ENCODE assay signal across 8 cellular contexts in the genomic region with DNA sequence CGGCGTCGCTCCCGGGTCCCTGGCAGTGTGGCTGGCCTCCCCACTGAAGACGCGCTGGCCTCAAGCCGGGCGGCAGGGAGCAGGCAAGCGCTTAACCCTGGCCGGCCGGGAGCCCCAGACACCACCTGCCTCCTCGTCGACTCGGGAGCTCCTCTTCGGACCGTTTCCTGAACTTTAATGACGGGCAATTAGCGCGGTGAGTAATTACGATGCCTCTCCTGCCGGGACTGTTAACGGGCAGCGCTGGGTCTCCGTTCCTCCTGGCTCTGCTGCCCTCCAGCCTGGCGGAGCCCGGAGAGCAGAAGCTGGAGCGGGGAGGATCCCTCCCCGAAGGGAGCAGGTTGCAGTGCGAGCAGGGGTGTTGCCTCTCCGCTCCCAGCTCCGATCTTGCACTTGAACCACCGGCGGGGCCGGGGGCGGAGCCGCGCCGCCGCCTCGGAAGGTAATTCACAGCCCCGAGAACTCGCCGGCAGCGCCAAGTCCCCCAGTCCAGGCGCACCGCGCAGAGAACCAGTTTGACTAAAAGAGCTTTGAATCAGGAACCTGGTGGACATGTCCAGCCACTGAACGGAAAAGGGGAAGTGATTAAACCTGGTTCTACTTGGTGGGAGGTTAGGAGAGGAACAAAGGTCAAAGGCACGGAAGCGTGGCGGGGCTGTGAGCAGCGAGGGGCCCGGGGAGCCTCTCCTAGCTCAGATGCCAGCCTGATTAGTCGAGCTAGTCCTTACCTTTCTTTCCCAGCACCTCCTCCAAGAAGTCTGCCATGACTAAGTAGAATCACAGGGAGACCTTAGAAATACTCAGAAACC. TPM values are rescaled to one million over a fixed set of nuclear protein-coding genes. Genes with fewer than 3 reads are reported as not detected.
A peak's percentile ranks its signal among the peaks of the same experiment; 100 is the strongest.
DNase-seq lines count a peak whose midpoint lies in the region; ATAC-seq and TF ChIP-seq lines count a peak whose summit lies in the region.

No MANE protein-coding gene starts in this region.

- in situ Hi-C loops in IMR-90 (cut with MboI; ENCODE audit: low sequenced_read_pairs): no loop called here
- in situ Hi-C loops in astrocyte of the spinal cord (cut with HindIII; ENCODE audit: low sequenced_read_pairs): no loop called here

- CTCF ChIA-PET in IMR-90 (lab: Yijun Ruan, JAX): interaction anchor here (0.6 to 2.3 kb wide), 4 partner anchors 16 to 220 kb away, joined by 3 to 6 read pairs (median 4); no protein-coding TSS in a partner anchor

- no peak overlapping the region for H2BK15ac ChIP-seq in IMR-90 (ENCODE audit: low read depth, low read length)

- peaks cover 8 to 20% (median 10%) of the 10 kb centered on the region in 3 donors for H3K27me3 Mint-ChIP-seq in immature natural killer cell (ENCODE audit: low read depth in 3 of 3)

- ATAC-seq in IMR-90 (ENCODE audit: low read depth): peak; percentile 74
- no peak for ATAC-seq in HG03439 (IDR thresholded peaks at IDR 0.05; ENCODE audit: unreplicated experiment)
- no peak for ATAC-seq in GM21526 (IDR thresholded peaks at IDR 0.05; ENCODE audit: low FRiP score, unreplicated experiment)

- H2BK120ac ChIP-seq in IMR-90 (ENCODE audit: low read depth, low read length): no peak overlapping the region

- H3K18ac ChIP-seq in IMR-90 (ENCODE audit: low read depth, low read length): no peak overlapping the region

- H3K36me3 Mint-ChIP-seq in immature natural killer cell: no peaks in the 10 kb centered on the region

- H3K9ac ChIP-seq in IMR-90 (ENCODE audit: low read depth, low read length): no peak overlapping the region

- WGBS in IMR-90 (ENCODE audit: extremely low coverage in 2 of 2, insufficient read length in 1 of 2), 2 experiments: 2% methylated on average over 28 of the region's 54 CpGs; no CpG with 5 or more reads in 1 of the 2 experiments
- 1 to 2% (median 1%) methylated on average over 25 to 54 of the region's 54 CpGs for WGBS in spleen, 5 donors

- no TSS peak for BruUV-seq in IMR-90 (replicated peaks; lab: Mats Ljungman, UMichigan)

- no peaks in the 10 kb centered on the region for H3K9me3 Mint-ChIP-seq in immature natural killer cell

- no peaks in the 10 kb centered on the region for H3K9me1 ChIP-seq in IMR-90 (ENCODE audit: insufficient read depth, low read length)

- no peak for TF ChIP-seq POLR2A in IMR-90 (IDR thresholded peaks at IDR 0.05; ENCODE audit: low read depth, low read length)
- no peak for TF ChIP-seq POLR2A in spleen (IDR thresholded peaks at IDR 0.05)

- H2AK9ac ChIP-seq in IMR-90 (replicated peaks; ENCODE audit: low read depth, low read length, poor library complexity): peak overlapping the region; percentile 37

- peak overlapping the region; percentile 78 to 90 (median 86) for H3K4me3 Mint-ChIP-seq in immature natural killer cell

- TF ChIP-seq CTCF in IMR-90 (conservative IDR thresholded peaks at IDR 0.05; ENCODE audit: low read depth, low read length): no peak
- no peak for TF ChIP-seq CTCF in astrocyte of the spinal cord (IDR thresholded peaks at IDR 0.05; ENCODE audit: low read depth, low read length)
- TF ChIP-seq CTCF in spleen (IDR thresholded peaks at IDR 0.05 in 8 of 11, conservative IDR thresholded peaks at IDR 0.05 in 3 of 11): no peak

- no peak overlapping the region for H2BK5ac ChIP-seq in IMR-90 (ENCODE audit: low read depth, low read length, poor library complexity, severe bottlenecking)

- H3K56ac ChIP-seq in IMR-90 (ENCODE audit: extremely low read depth, insufficient read depth, low read length): no peak overlapping the region

- H3K27ac ChIP-seq in IMR-90 (ENCODE audit: insufficient read depth, low read length) (no peak overlapping the region), spleen (no peak overlapping the region)

- no peak overlapping the region for H4K8ac ChIP-seq in IMR-90 (ENCODE audit: low read depth in 2 of 2, low read length in 2 of 2)

- peak; percentile 50 for DNase-seq in GM03348 (ENCODE audit: low spot score)
- no peak for DNase-seq in IMR-90
- peak; percentile 78 for DNase-seq in SW480 (ENCODE audit: low spot score)
- no peak for DNase-seq in astrocyte of the spinal cord (ENCODE audit: low read depth, low spot score)
- peak; percentile 30 to 31 (median 30) for DNase-seq in immature natural killer cell
- DNase-seq in spleen: peak; percentile 85

- no peak overlapping the region for H4K91ac ChIP-seq in IMR-90 (ENCODE audit: insufficient read depth, low read depth, low read length)

- H3K9me3 ChIP-seq in IMR-90 (ENCODE audit: control insufficient read depth, insufficient read depth, low read length) (no peaks in the 10 kb centered on the region), spleen (no peaks in the 10 kb centered on the region)

- no peak overlapping the region for H2BK20ac ChIP-seq in IMR-90 (ENCODE audit: low read depth, low read length)

- peak overlapping the region; percentile 93 for H3K4me2 ChIP-seq in IMR-90 (ENCODE audit: low read depth, low read length)

- H3K14ac ChIP-seq in IMR-90 (replicated peaks; ENCODE audit: low read depth, low read length): no peak overlapping the region

- H3K4ac ChIP-seq in IMR-90 (ENCODE audit: low read depth, low read length): no peak overlapping the region

- H2AFZ ChIP-seq in IMR-90 (replicated peaks; ENCODE audit: low read length, poor library complexity): peak overlapping the region; percentile 89

- H3K27me3 ChIP-seq in IMR-90 (ENCODE audit: control insufficient read depth, insufficient read depth, low read length): peaks cover 89% of the 10 kb centered on the region
- H3K27me3 ChIP-seq in spleen (replicated peaks in 1 of 7): peaks cover 0 to 83% (median 27%) of the 10 kb centered on the region in 7 donors

- no peak overlapping the region for H3K27ac Mint-ChIP-seq in immature natural killer cell

- no peaks in the 10 kb centered on the region for H3K79me1 ChIP-seq in IMR-90 (ENCODE audit: low read depth in 1 of 2, low read length in 2 of 2)

- no peak overlapping the region for H2AK5ac ChIP-seq in IMR-90 (ENCODE audit: low read depth, low read length)

- H3K4me3 ChIP-seq in IMR-90 (ENCODE audit: insufficient read depth, low read depth, low read length) (peak overlapping the region; percentile 32), astrocyte of the spinal cord (ENCODE audit: low read depth, low read length) (peak overlapping the region; percentile 34), spleen (peak overlapping the region; percentile 34 to 72 (median 39))

- H3K4me1 ChIP-seq in IMR-90 (ENCODE audit: control insufficient read depth, insufficient read depth, low read length): peaks cover 3% of the 10 kb centered on the region; the same call in 1 of the 2 replicates
- H3K4me1 ChIP-seq in spleen: peaks cover 0 to 34% (median 17%) of the 10 kb centered on the region in 6 donors

- peaks cover 16 to 18% of the 10 kb centered on the region in 2 donors for H3K4me1 Mint-ChIP-seq in immature natural killer cell

- dilution Hi-C loops in IMR-90 (cut with HindIII; ENCODE audit: low sequenced_read_pairs, unreplicated experiment): loop anchor here (25.0 kb wide), 2 partner anchors 216 to 516 kb away; a partner anchor contains a TSS

- intact Hi-C loops in IMR-90 (cut with micrococcal nuclease) (no loop called here), spleen (cut with DNase I; ENCODE audit: low total_unique reads) (no loop called here)

- no peaks in the 10 kb centered on the region for H4K20me1 ChIP-seq in IMR-90 (ENCODE audit: insufficient read depth, low read length)

- peak overlapping the region; percentile 42; the same call in 1 of the 2 replicates for H3K23ac ChIP-seq in IMR-90 (ENCODE audit: low read depth, low read length)

- no peaks in the 10 kb centered on the region for H3K36me3 ChIP-seq in IMR-90 (ENCODE audit: control insufficient read depth, insufficient read depth, low read length)
- no peaks in the 10 kb centered on the region for H3K36me3 ChIP-seq in spleen

- no peak for TF ChIP-seq RAD21 in IMR-90 (IDR thresholded peaks at IDR 0.05; ENCODE audit: low read length)

- no peak overlapping the region for H4K5ac ChIP-seq in IMR-90 (ENCODE audit: low read depth, low read length)

- POLR2A ChIA-PET in IMR-90 (lab: Charles Lee; ENCODE audit: unreplicated experiment): no interaction called here

TF ChIP-seq in IMR-90, 13 proteins besides CTCF, POLR2A, EP300 and RAD21 (continues in another document):
- TF ChIP-seq RFX5 (IDR thresholded peaks at IDR 0.05; ENCODE audit: low read depth, low read length) (no peak), FOS (IDR thresholded peaks at IDR 0.05; ENCODE audit: low read depth, low read length) (no peak), RCOR1 (IDR thresholded peaks at IDR 0.05; ENCODE audit: insufficient replicate concordance, low read length) (no peak), MXI1 (IDR thresholded peaks at IDR 0.05; ENCODE audit: borderline replicate concordance, low read depth, low read length) (no peak), BHLHE40 (IDR thresholded peaks at IDR 0.05; ENCODE audit: low read depth, low read length) (no peak)
- TF ChIP-seq, protein P1, sequence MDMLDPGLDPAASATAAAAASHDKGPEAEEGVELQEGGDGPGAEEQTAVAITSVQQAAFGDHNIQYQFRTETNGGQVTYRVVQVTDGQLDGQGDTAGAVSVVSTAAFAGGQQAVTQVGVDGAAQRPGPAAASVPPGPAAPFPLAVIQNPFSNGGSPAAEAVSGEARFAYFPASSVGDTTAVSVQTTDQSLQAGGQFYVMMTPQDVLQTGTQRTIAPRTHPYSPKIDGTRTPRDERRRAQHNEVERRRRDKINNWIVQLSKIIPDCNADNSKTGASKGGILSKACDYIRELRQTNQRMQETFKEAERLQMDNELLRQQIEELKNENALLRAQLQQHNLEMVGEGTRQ (IDR thresholded peaks at IDR 0.05; ENCODE audit: low read depth, low read length): no peak

RNA-seq across cellular contexts. Expression of a gene that starts 18.3 kb away (rescaled TPM):
- total RNA-seq in IMR-90 (2012; rRNA removed): 5.0 and 8.2 TPM in 2 replicates
- 19.9 and 20.6 TPM in 2 replicates for polyA plus RNA-seq in IMR-90 (2012; rRNA removed)
- 10.7 and 13.6 TPM in 2 replicates for polyA plus RNA-seq in IMR-90 (2012; cell fraction: cytosol; rRNA removed)
- polyA plus RNA-seq in IMR-90 (2012; cell fraction: nucleus; rRNA removed; ENCODE audit: low replicate concordance): 59.8 and 70.3 TPM in 2 replicates
- not detected for polyA plus RNA-seq in immature natural killer cell
- total RNA-seq in spleen: 1 to 10 TPM in 6 of 7 donors, under 1 TPM in 1; 0.51 to 6.5 (median 4.0) TPM
- polyA plus RNA-seq in spleen: 1 to 10 TPM in 1 of 3 donors, under 1 TPM in 2; 0.47 to 1.8 (median 0.65) TPM

RNA-seq across cellular contexts. Expression of a gene that starts 33.6 kb away (rescaled TPM):
- 14.9 and 20.3 TPM in 2 replicates for total RNA-seq in IMR-90 (2012; rRNA removed)
- polyA plus RNA-seq in IMR-90 (2012; rRNA removed): 14.4 and 15.0 TPM in 2 replicates
- 8.7 and 10.7 TPM in 2 replicates for polyA plus RNA-seq in IMR-90 (2012; cell fraction: cytosol; rRNA removed)
- polyA plus RNA-seq in IMR-90 (2012; cell fraction: nucleus; rRNA removed; ENCODE audit: low replicate concordance): 6.9 and 17.1 TPM in 2 replicates
- polyA plus RNA-seq in immature natural killer cell: 10 to 100 TPM; 13.5 to 23.0 (median 17.3) TPM
- total RNA-seq in spleen: 10 to 100 TPM; 46.3 to 73.1 (median 63.8) TPM
- 10 to 100 TPM; 10.8 to 17.2 (median 12.5) TPM for polyA plus RNA-seq in spleen

Comparison
In these comparisons a context has a peak if more than half of its experiments do, and no peak if none do; other contexts are left out.
1. DNase-seq: peak in GM03348 (single experiment), SW480 (single experiment), immature natural killer cell (3 of 3) and spleen (single experiment); none in IMR-90 (single experiment) and astrocyte of the spinal cord (single experiment).
2. RNA of a gene that starts 18.3 kb away (polyA plus RNA-seq): 10.7 to 70.3 TPM in IMR-90; 0.47 to 1.8 TPM in spleen and not detected in immature natural killer cell; every median in the first group is over 4 times any median in the second.
3. Peak in every context shown above with its lines, with median percentiles within 50 percentile points of each other: H3K4me3 ChIP-seq.